Comparison of ENCODE assay signal across 15 cellular contexts in the genomic region with DNA sequence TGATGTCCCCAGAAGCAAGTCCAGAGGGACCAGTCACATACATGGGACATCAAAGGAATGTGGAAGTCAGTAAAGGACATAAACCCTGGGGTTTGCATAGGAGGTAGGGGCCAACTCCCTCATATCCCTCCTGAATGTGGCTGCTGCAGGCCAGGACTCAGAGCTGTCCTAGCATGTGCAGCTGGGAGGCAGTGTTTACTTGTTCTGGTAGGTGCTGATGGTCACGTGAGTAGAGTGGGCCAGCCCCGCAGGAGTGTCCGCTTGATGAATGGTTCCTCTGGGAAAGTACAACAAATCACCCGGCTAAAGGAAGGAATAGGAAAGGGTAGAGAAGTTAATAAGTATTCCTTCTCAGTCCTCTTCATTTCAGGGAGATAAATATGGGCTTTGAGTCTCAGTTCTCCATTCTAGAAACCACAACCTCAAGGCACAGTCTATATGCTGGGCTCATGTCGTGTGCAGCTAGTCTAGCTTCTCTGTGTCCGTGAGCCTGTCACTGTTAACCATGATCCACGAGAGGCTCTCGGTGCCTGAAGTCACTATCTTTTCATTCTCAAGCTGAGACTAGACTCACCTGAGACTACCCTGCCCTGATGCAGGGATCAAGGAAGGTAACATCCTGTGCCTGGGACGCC. TPM values are rescaled to one million over a fixed set of nuclear protein-coding genes. Genes with fewer than 3 reads are reported as not detected.
DNase-seq lines count a peak whose midpoint lies in the region; ATAC-seq and TF ChIP-seq lines count a peak whose summit lies in the region.
"Had no signal": no experiment of that assay in that cellular context is flagged by ENCODE, and none has a peak within 500 bp of the region (broad histone marks: within the 10 kb centered on the region; RNA-seq: fewer than 3 reads in every experiment).

No MANE protein-coding gene starts in this region.

- intact Hi-C loops in spleen (cut with DNase I; ENCODE audit: low total_unique reads): no loop called here

- H3K4me1 ChIP-seq in spleen: peaks cover 0 to 7% (median 0%) of the 10 kb centered on the region in 6 donors

- TF ChIP-seq POLR2A in spleen (IDR thresholded peaks at IDR 0.05): no peak

- TF ChIP-seq CTCF in spleen (IDR thresholded peaks at IDR 0.05 in 8 of 11, conservative IDR thresholded peaks at IDR 0.05 in 3 of 11): no peak

- no peak overlapping the region for H3K4me3 ChIP-seq in spleen
- H3K4me3 ChIP-seq: upper lobe of left lung had no signal

- WGBS in spleen, 5 donors: 71 to 84% (median 79%) methylated on average over 9 of the region's 9 CpGs

- no peaks in the 10 kb centered on the region for H3K27me3 ChIP-seq in spleen (replicated peaks in 1 of 7)
- H3K27me3 ChIP-seq: upper lobe of left lung had no signal

- no peak for DNase-seq in memory B cell (ENCODE audit: low spot score in 2 of 2)
- no peak for DNase-seq in spleen
- no peak for DNase-seq in HuH-7 (ENCODE audit: low spot score)
- DNase-seq in NCI-H1048 (lab: John Stamatoyannopoulos, UW): no peak
- DNase-seq: activated CD4-positive, CD25-positive, alpha-beta regulatory T cell; activated naive CD4-positive, alpha-beta T cell treated with anti-CD3 and anti-CD28 coated beads, Interleukin-2, amount 10 ng/mL, durations not matched to agents 7 days and 5 days; KBM-7; kidney glomerular epithelial cell; stimulated activated naive CD4-positive, alpha-beta T cell treated with Interleukin-2 at 50 U/mL for 16 hours; SW 1271; upper lobe of left lung had no signal

- no peaks in the 10 kb centered on the region for H3K4me1 Mint-ChIP-seq in memory B cell

- no peak overlapping the region for H3K27ac ChIP-seq in spleen
- H3K27ac ChIP-seq: upper lobe of left lung had no signal

- no peak overlapping the region for H3K27ac Mint-ChIP-seq in memory B cell
- H3K27ac Mint-ChIP-seq: brain had no signal

- H3K36me3 Mint-ChIP-seq in memory B cell: peaks cover 36% of the 10 kb centered on the region

- no peaks in the 10 kb centered on the region for H3K9me3 ChIP-seq in spleen
- H3K9me3 ChIP-seq: upper lobe of left lung had no signal

- peaks cover 0 to 98% (median 53%) of the 10 kb centered on the region in 6 donors for H3K36me3 ChIP-seq in spleen

- no peaks in the 10 kb centered on the region for H3K27me3 Mint-ChIP-seq in memory B cell
- H3K27me3 Mint-ChIP-seq: activated naive CD4-positive, alpha-beta T cell treated with anti-CD3 and anti-CD28 coated beads, Interleukin-2, amount 10 ng/mL, durations not matched to agents 7 days and 5 days; brain had no signal

- H3K4me3 Mint-ChIP-seq in memory B cell: no peak overlapping the region
- H3K4me3 Mint-ChIP-seq: activated naive CD4-positive, alpha-beta T cell treated with anti-CD3 and anti-CD28 coated beads, Interleukin-2, amount 10 ng/mL, durations not matched to agents 7 days and 5 days; brain had no signal

- ATAC-seq in GM18861 (IDR thresholded peaks at IDR 0.05; ENCODE audit: unreplicated experiment): peak; percentile 55
- ATAC-seq in GM21576 (IDR thresholded peaks at IDR 0.05; ENCODE audit: unreplicated experiment): peak; percentile 52
- peak; percentile 71 for ATAC-seq in HG03460 (IDR thresholded peaks at IDR 0.05; ENCODE audit: unreplicated experiment)
- ATAC-seq in memory B cell (ENCODE audit: low read depth): peak; percentile 60

- no peaks in the 10 kb centered on the region for H3K9me3 Mint-ChIP-seq in memory B cell
- H3K9me3 Mint-ChIP-seq: activated naive CD4-positive, alpha-beta T cell treated with anti-CD3 and anti-CD28 coated beads, Interleukin-2, amount 10 ng/mL, durations not matched to agents 7 days and 5 days; brain had no signal

RNA-seq across cellular contexts. Expression of a gene that starts 17.9 kb away (rescaled TPM):
- total RNA-seq in spleen: 10 to 100 TPM; 13.5 to 29.7 (median 21.3) TPM
- 10 to 100 TPM; 13.5 to 15.9 (median 15.6) TPM for polyA plus RNA-seq in spleen
